ENCODE assay signal across 8 cellular contexts in the genomic region with DNA sequence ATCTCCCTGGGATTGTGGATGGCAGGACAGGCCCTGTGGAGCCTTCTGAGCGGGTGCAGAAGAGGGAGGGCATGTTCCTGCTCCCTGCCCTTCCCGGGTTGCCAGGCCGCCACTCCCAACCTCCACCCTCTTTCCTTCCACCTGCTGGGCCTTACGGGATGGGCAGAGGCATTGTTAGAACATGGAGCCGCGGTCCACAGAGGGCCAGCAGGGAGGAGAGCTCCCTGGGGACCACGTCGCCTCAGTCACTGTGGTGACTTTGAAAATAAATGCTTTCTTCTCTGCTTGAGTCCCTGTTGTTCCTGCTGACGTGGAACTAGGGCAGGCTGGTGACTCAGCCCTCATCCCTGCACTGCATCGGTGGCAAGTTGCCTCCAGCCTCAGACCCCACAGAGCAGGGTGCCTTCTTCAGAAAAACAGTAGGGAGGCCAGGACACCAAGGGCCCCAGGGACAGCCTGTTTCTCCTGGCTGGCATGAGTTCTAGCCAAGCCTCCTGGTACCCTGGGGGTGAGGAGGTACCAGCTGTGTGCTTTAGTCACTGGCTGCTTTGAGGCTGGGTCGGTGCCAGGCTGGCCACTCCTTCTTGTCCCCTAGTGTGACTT.
DNase-seq lines count a peak whose midpoint lies in the region; ATAC-seq, FAIRE-seq and TF ChIP-seq lines count a peak whose summit lies in the region.

No MANE protein-coding gene starts in this region.

- no peaks in the 10 kb centered on the region for H3K36me3 ChIP-seq in pancreas

- CTCF ChIA-PET in activated naive CD4-positive, alpha-beta T cell treated with anti-CD3 and anti-CD28 coated beads for 36 hours (lab: Charles Lee): interaction anchor here (0.7 kb wide), 1 partner anchor 1489 kb away, joined by 3 read pairs; no protein-coding TSS in a partner anchor
- CTCF ChIA-PET in activated naive CD4-positive, alpha-beta T cell treated with anti-CD3 and anti-CD28 coated beads, Interleukin-2, amount 10 ng/mL, durations not matched to agents 7 days and 5 days (lab: Charles Lee): interaction anchor here (1.5 kb wide), 1 partner anchor 11 kb away, joined by 6 read pairs; no protein-coding TSS in a partner anchor

- no peak overlapping the region for H3K27ac Mint-ChIP-seq in activated naive CD4-positive, alpha-beta T cell treated with anti-CD3 and anti-CD28 coated beads for 36 hours
- H3K27ac Mint-ChIP-seq in activated naive CD4-positive, alpha-beta T cell treated with anti-CD3 and anti-CD28 coated beads, Interleukin-2, amount 10 ng/mL, durations not matched to agents 7 days and 5 days: no peak overlapping the region
- no peak overlapping the region for H3K27ac Mint-ChIP-seq in immature natural killer cell

- peaks cover 4 to 26% (median 11%) of the 10 kb centered on the region in 3 donors for H3K4me1 ChIP-seq in pancreas

- peak; percentile 34 for DNase-seq in activated naive CD4-positive, alpha-beta T cell treated with anti-CD3 and anti-CD28 coated beads for 36 hours
- no peak for DNase-seq in activated naive CD4-positive, alpha-beta T cell treated with anti-CD3 and anti-CD28 coated beads, Interleukin-2, amount 10 ng/mL, durations not matched to agents 7 days and 5 days
- DNase-seq in RKO (ENCODE audit: low spot score): peak; percentile 35
- peak in 5 of 6 donors; percentile 28 to 74 (median 65) for DNase-seq in pancreas
- DNase-seq in NCI-H1930 (lab: John Stamatoyannopoulos, UW): no peak
- no peak for DNase-seq in immature natural killer cell

- ATAC-seq in esophagus mucosa: peak; percentile 68
- ATAC-seq in pancreas: peak; percentile 53 to 72 (median 64)
- ATAC-seq in GM21717 (IDR thresholded peaks at IDR 0.05; ENCODE audit: unreplicated experiment): no peak

- no peak for TF ChIP-seq CTCF in pancreas (IDR thresholded peaks at IDR 0.05)

- no peak overlapping the region for H3K4me3 ChIP-seq in pancreas

- H3K9me3 ChIP-seq in pancreas: no peaks in the 10 kb centered on the region

- no peaks in the 10 kb centered on the region for H3K9me3 Mint-ChIP-seq in activated naive CD4-positive, alpha-beta T cell treated with anti-CD3 and anti-CD28 coated beads for 36 hours
- no peaks in the 10 kb centered on the region for H3K9me3 Mint-ChIP-seq in activated naive CD4-positive, alpha-beta T cell treated with anti-CD3 and anti-CD28 coated beads, Interleukin-2, amount 10 ng/mL, durations not matched to agents 7 days and 5 days
- H3K9me3 Mint-ChIP-seq in immature natural killer cell: no peaks in the 10 kb centered on the region

- no peaks in the 10 kb centered on the region for H3K36me3 Mint-ChIP-seq in activated naive CD4-positive, alpha-beta T cell treated with anti-CD3 and anti-CD28 coated beads for 36 hours (ENCODE audit: low read depth)
- H3K36me3 Mint-ChIP-seq in activated naive CD4-positive, alpha-beta T cell treated with anti-CD3 and anti-CD28 coated beads, Interleukin-2, amount 10 ng/mL, durations not matched to agents 7 days and 5 days: no peaks in the 10 kb centered on the region
- H3K36me3 Mint-ChIP-seq in immature natural killer cell: peaks cover 0 to 5% (median 0%) of the 10 kb centered on the region in 3 donors

- 41 to 56% methylated on average over 10 to 11 of the region's 11 CpGs for WGBS in pancreas, 2 donors

- H3K4me1 Mint-ChIP-seq in activated naive CD4-positive, alpha-beta T cell treated with anti-CD3 and anti-CD28 coated beads for 36 hours (ENCODE audit: low read depth): peaks cover 53% of the 10 kb centered on the region
- H3K4me1 Mint-ChIP-seq in activated naive CD4-positive, alpha-beta T cell treated with anti-CD3 and anti-CD28 coated beads, Interleukin-2, amount 10 ng/mL, durations not matched to agents 7 days and 5 days: peaks cover 50% of the 10 kb centered on the region
- peaks cover 18 to 32% of the 10 kb centered on the region in 2 donors for H3K4me1 Mint-ChIP-seq in immature natural killer cell

- H3K27me3 Mint-ChIP-seq in activated naive CD4-positive, alpha-beta T cell treated with anti-CD3 and anti-CD28 coated beads for 36 hours (ENCODE audit: low read depth): no peaks in the 10 kb centered on the region
- H3K27me3 Mint-ChIP-seq in activated naive CD4-positive, alpha-beta T cell treated with anti-CD3 and anti-CD28 coated beads, Interleukin-2, amount 10 ng/mL, durations not matched to agents 7 days and 5 days: peaks cover 64% of the 10 kb centered on the region
- H3K27me3 Mint-ChIP-seq in immature natural killer cell (ENCODE audit: low read depth in 3 of 3): peaks cover 0 to 2% (median 2%) of the 10 kb centered on the region in 3 donors

- H3K27ac ChIP-seq in pancreas: peak overlapping the region; percentile 10 to 84 (median 64)

- peaks cover 0 to 16% (median 0%) of the 10 kb centered on the region in 4 donors for H3K27me3 ChIP-seq in pancreas

- H3K4me3 Mint-ChIP-seq in activated naive CD4-positive, alpha-beta T cell treated with anti-CD3 and anti-CD28 coated beads for 36 hours: no peak overlapping the region
- no peak overlapping the region for H3K4me3 Mint-ChIP-seq in activated naive CD4-positive, alpha-beta T cell treated with anti-CD3 and anti-CD28 coated beads, Interleukin-2, amount 10 ng/mL, durations not matched to agents 7 days and 5 days
- no peak overlapping the region for H3K4me3 Mint-ChIP-seq in immature natural killer cell

- no peak for FAIRE-seq in pancreas (lab: Jason Lieb, UNC)

- intact Hi-C loops in activated naive CD4-positive, alpha-beta T cell treated with anti-CD3 and anti-CD28 coated beads for 36 hours (cut with micrococcal nuclease): no loop called here
- intact Hi-C loops in pancreas (cut with DNase I): no loop called here

Comparison
In these comparisons a context has a peak if more than half of its experiments do, and no peak if none do; other contexts are left out.
1. DNase-seq: peak in activated naive CD4-positive, alpha-beta T cell treated with anti-CD3 and anti-CD28 coated beads for 36 hours (single experiment), RKO (single experiment) and pancreas (5 of 6); none in activated naive CD4-positive, alpha-beta T cell treated with anti-CD3 and anti-CD28 coated beads, Interleukin-2, amount 10 ng/mL, durations not matched to agents 7 days and 5 days (single experiment), NCI-H1930 (0 of 2) and immature natural killer cell (0 of 3).